In genomic region chr6:98947411-98948292, GRCh38 we compare ENCODE assay signal across 1 cellular context.
A peak's percentile ranks its signal among the peaks of the same experiment; 100 is the strongest.
TF ChIP-seq lines count a peak whose summit lies in the region.

Gene FBXL4 (minus strand): TSS chr6:98947946. CDS start chr6:98926988, 20,958 bp downstream.

TF ChIP-seq in HepG2, 621 proteins besides CTCF, POLR2A, EP300 and RAD21 (continued from another document and continues in another):
- TF ChIP-seq, protein P1, sequence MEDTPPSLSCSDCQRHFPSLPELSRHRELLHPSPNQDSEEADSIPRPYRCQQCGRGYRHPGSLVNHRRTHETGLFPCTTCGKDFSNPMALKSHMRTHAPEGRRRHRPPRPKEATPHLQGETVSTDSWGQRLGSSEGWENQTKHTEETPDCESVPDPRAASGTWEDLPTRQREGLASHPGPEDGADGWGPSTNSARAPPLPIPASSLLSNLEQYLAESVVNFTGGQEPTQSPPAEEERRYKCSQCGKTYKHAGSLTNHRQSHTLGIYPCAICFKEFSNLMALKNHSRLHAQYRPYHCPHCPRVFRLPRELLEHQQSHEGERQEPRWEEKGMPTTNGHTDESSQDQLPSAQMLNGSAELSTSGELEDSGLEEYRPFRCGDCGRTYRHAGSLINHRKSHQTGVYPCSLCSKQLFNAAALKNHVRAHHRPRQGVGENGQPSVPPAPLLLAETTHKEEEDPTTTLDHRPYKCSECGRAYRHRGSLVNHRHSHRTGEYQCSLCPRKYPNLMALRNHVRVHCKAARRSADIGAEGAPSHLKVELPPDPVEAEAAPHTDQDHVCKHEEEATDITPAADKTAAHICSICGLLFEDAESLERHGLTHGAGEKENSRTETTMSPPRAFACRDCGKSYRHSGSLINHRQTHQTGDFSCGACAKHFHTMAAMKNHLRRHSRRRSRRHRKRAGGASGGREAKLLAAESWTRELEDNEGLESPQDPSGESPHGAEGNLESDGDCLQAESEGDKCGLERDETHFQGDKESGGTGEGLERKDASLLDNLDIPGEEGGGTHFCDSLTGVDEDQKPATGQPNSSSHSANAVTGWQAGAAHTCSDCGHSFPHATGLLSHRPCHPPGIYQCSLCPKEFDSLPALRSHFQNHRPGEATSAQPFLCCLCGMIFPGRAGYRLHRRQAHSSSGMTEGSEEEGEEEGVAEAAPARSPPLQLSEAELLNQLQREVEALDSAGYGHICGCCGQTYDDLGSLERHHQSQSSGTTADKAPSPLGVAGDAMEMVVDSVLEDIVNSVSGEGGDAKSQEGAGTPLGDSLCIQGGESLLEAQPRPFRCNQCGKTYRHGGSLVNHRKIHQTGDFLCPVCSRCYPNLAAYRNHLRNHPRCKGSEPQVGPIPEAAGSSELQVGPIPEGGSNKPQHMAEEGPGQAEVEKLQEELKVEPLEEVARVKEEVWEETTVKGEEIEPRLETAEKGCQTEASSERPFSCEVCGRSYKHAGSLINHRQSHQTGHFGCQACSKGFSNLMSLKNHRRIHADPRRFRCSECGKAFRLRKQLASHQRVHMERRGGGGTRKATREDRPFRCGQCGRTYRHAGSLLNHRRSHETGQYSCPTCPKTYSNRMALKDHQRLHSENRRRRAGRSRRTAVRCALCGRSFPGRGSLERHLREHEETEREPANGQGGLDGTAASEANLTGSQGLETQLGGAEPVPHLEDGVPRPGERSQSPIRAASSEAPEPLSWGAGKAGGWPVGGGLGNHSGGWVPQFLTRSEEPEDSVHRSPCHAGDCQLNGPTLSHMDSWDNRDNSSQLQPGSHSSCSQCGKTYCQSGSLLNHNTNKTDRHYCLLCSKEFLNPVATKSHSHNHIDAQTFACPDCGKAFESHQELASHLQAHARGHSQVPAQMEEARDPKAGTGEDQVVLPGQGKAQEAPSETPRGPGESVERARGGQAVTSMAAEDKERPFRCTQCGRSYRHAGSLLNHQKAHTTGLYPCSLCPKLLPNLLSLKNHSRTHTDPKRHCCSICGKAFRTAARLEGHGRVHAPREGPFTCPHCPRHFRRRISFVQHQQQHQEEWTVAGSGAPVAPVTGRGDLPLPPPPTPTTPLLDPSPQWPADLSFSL (CRISPR knock-in tag; IDR thresholded peaks at IDR 0.05) = peak; percentile 31; the same call in 1 of the 2 replicates
- TF ChIP-seq NFE2L1 (CRISPR knock-in tag; IDR thresholded peaks at IDR 0.05; ENCODE audit: borderline replicate concordance) (no peak), CEBPZ (IDR thresholded peaks at IDR 0.05; ENCODE audit: low read length) (no peak), ZNF782 (CRISPR knock-in tag; IDR thresholded peaks at IDR 0.05; ENCODE audit: borderline replicate concordance) (no peak; the same call in 1 of the 2 replicates), NCOA1 (CRISPR knock-in tag; IDR thresholded peaks at IDR 0.05) (no peak), ZGPAT (CRISPR knock-in tag; IDR thresholded peaks at IDR 0.05) (peak; percentile 60; the same call in 1 of the 2 replicates), REL (CRISPR knock-in tag; conservative IDR thresholded peaks at IDR 0.05) (0 out of 2 replicates have a peak, but pooled peaks have one; percentile 45), ZNF616 (CRISPR knock-in tag; IDR thresholded peaks at IDR 0.05; ENCODE audit: low read depth) (0 out of 2 replicates have a peak, but pooled peaks have one; percentile 13), KAT8 (CRISPR knock-in tag; IDR thresholded peaks at IDR 0.05) (peak; percentile 33), SNRNP70 (IDR thresholded peaks at IDR 0.05; ENCODE audit: low read depth, low read length) (no peak), POGZ (CRISPR knock-in tag; IDR thresholded peaks at IDR 0.05) (peak; percentile 22; the same call in 1 of the 2 replicates), ZNF10 (CRISPR knock-in tag; IDR thresholded peaks at IDR 0.05; ENCODE audit: borderline replicate concordance, low read depth) (no peak), NBN (conservative IDR thresholded peaks at IDR 0.05) (no peak), NCOA5 (CRISPR knock-in tag; IDR thresholded peaks at IDR 0.05) (no peak), NFYB (CRISPR knock-in tag; IDR thresholded peaks at IDR 0.05) (no peak), ZFY (CRISPR knock-in tag; IDR thresholded peaks at IDR 0.05) (peak; percentile 95), ZNF746 (CRISPR knock-in tag; IDR thresholded peaks at IDR 0.05) (0 out of 2 replicates have a peak, but pooled peaks have one; percentile 44), KDM5B (CRISPR knock-in tag; IDR thresholded peaks at IDR 0.05; ENCODE audit: borderline replicate concordance) (peak; percentile 65; the same call in 1 of the 2 replicates), FOSL2 (CRISPR knock-in tag; IDR thresholded peaks at IDR 0.05) (peak; percentile 23; the same call in 1 of the 2 replicates), NAIF1 (CRISPR knock-in tag; IDR thresholded peaks at IDR 0.05; ENCODE audit: borderline replicate concordance) (no peak; the same call in 1 of the 2 replicates), CHCHD3 (CRISPR knock-in tag; IDR thresholded peaks at IDR 0.05) (no peak), SALL2 (CRISPR knock-in tag; IDR thresholded peaks at IDR 0.05) (0 out of 2 replicates have a peak, but pooled peaks have one; percentile 66), ZSCAN25 (CRISPR knock-in tag; IDR thresholded peaks at IDR 0.05) (no peak), ZNF547 (CRISPR knock-in tag; IDR thresholded peaks at IDR 0.05) (0 out of 2 replicates have a peak, but pooled peaks have one; percentile 19), SAFB2 (CRISPR knock-in tag; IDR thresholded peaks at IDR 0.05; ENCODE audit: borderline replicate concordance, low read depth) (no peak), CSRNP2 (CRISPR knock-in tag; conservative IDR thresholded peaks at IDR 0.05; ENCODE audit: low read depth) (no peak), AGO2 (optimal IDR thresholded peaks at IDR 0.05; ENCODE audit: low read depth, low read length) (peak; percentile 53), NFE2L2 (IDR thresholded peaks at IDR 0.05; ENCODE audit: low read length) (no peak), ZNF263 (CRISPR knock-in tag; IDR thresholded peaks at IDR 0.05) (no peak; the same call in 1 of the 2 replicates)
- TF ChIP-seq, protein P2, sequence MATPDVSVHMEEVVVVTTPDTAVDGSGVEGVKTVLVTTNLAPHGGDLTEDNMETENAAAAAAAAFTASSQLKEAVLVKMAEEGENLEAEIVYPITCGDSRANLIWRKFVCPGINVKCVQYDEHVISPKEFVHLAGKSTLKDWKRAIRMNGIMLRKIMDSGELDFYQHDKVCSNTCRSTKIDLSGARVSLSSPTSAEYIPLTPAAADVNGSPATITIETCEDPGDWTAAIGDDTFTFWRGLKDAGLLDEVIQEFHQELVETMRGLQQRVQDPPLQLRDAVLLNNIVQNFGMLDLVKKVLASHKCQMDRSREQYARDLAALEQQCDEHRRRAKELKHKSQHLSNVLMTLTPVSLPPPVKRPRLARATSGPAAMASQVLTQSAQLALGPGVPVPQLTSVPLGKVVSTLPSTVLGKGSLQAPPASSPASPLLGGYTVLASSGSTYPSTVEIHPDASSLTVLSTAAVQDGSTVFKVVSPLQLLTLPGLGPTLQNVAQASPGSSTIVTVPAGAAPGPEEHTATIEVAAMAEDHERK (CRISPR knock-in tag; IDR thresholded peaks at IDR 0.05; ENCODE audit: low read depth) = no peak
- TF ChIP-seq, protein P3, sequence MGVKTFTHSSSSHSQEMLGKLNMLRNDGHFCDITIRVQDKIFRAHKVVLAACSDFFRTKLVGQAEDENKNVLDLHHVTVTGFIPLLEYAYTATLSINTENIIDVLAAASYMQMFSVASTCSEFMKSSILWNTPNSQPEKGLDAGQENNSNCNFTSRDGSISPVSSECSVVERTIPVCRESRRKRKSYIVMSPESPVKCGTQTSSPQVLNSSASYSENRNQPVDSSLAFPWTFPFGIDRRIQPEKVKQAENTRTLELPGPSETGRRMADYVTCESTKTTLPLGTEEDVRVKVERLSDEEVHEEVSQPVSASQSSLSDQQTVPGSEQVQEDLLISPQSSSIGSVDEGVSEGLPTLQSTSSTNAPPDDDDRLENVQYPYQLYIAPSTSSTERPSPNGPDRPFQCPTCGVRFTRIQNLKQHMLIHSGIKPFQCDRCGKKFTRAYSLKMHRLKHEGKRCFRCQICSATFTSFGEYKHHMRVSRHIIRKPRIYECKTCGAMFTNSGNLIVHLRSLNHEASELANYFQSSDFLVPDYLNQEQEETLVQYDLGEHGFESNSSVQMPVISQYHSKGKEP (CRISPR knock-in tag; IDR thresholded peaks at IDR 0.05) = no peak
- TF ChIP-seq, protein P4, sequence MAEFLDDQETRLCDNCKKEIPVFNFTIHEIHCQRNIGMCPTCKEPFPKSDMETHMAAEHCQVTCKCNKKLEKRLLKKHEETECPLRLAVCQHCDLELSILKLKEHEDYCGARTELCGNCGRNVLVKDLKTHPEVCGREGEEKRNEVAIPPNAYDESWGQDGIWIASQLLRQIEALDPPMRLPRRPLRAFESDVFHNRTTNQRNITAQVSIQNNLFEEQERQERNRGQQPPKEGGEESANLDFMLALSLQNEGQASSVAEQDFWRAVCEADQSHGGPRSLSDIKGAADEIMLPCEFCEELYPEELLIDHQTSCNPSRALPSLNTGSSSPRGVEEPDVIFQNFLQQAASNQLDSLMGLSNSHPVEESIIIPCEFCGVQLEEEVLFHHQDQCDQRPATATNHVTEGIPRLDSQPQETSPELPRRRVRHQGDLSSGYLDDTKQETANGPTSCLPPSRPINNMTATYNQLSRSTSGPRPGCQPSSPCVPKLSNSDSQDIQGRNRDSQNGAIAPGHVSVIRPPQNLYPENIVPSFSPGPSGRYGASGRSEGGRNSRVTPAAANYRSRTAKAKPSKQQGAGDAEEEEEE (CRISPR knock-in tag; IDR thresholded peaks at IDR 0.05; ENCODE audit: borderline replicate concordance) = no peak
- TF ChIP-seq, protein P5, sequence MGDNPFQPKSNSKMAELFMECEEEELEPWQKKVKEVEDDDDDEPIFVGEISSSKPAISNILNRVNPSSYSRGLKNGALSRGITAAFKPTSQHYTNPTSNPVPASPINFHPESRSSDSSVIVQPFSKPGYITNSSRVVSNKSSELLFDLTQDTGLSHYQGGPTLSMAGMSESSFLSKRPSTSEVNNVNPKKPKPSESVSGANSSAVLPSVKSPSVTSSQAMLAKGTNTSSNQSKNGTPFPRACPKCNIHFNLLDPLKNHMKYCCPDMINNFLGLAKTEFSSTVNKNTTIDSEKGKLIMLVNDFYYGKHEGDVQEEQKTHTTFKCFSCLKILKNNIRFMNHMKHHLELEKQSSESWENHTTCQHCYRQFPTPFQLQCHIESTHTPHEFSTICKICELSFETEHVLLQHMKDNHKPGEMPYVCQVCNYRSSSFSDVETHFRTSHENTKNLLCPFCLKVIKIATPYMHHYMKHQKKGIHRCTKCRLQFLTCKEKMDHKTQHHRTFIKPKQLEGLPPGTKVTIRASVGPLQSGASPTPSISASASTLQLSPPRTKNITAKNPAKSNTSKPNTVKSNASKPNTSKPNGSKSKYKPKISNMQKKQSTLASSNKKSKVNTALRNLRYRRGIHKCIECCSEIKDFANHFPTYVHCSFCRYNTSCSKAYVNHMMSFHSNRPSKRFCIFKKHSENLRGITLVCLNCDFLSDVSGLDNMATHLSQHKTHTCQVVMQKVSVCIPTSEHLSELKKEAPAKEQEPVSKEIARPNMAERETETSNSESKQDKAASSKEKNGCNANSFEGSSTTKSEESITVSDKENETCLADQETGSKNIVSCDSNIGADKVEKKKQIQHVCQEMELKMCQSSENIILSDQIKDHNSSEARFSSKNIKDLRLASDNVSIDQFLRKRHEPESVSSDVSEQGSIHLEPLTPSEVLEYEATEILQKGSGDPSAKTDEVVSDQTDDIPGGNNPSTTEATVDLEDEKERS (CRISPR knock-in tag; IDR thresholded peaks at IDR 0.05) = no peak
- TF ChIP-seq, protein P6, sequence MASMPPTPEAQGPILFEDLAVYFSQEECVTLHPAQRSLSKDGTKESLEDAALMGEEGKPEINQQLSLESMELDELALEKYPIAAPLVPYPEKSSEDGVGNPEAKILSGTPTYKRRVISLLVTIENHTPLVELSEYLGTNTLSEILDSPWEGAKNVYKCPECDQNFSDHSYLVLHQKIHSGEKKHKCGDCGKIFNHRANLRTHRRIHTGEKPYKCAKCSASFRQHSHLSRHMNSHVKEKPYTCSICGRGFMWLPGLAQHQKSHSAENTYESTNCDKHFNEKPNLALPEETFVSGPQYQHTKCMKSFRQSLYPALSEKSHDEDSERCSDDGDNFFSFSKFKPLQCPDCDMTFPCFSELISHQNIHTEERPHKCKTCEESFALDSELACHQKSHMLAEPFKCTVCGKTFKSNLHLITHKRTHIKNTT (CRISPR knock-in tag; IDR thresholded peaks at IDR 0.05) = no peak
